Comparison of ENCODE assay signal across 19 cellular contexts in genomic region chr3:189166334-189166733, GRCh38.
"Had no signal": no experiment of that assay in that cellular context is flagged by ENCODE, and none has a peak within 500 bp of the region (broad histone marks: within the 10 kb centered on the region; RNA-seq: fewer than 3 reads in every experiment).

No MANE protein-coding gene starts in this region.

- H3K27ac ChIP-seq: breast epithelium, colonic mucosa, left ventricle myocardium inferior, pancreas, psoas muscle, right atrium auricular region, tibial artery, uterus had no signal

- FAIRE-seq: pancreas had no signal

- ATAC-seq: activated T-helper 17 cell treated with anti-CD3 and anti-CD28 coated beads, Interleukin-2, amount 50 U/mL, for 72 hours; psoas muscle had no signal

- H3K27me3 ChIP-seq: breast epithelium, colonic mucosa, pancreas, right atrium auricular region, tibial artery, uterus had no signal

- H3K4me3 ChIP-seq: breast epithelium, colonic mucosa, left ventricle myocardium inferior, pancreas, psoas muscle, right atrium auricular region, tibial artery, uterus had no signal

- H3K36me3 ChIP-seq: breast epithelium, colonic mucosa, left ventricle myocardium inferior, pancreas, right atrium auricular region, tibial artery, uterus had no signal

- DNase-seq: activated CD8-positive, alpha-beta memory T cell treated with anti-CD3 and anti-CD28 coated beads for 24 hours; activated CD8-positive, alpha-beta memory T cell treated with anti-CD3 and anti-CD28 coated beads, Interleukin-2, amount 50 U/mL, for 4 hours; activated naive CD4-positive, alpha-beta T cell; activated T-cell treated with anti-CD3 and anti-CD28 coated beads, Interleukin-2, amount 50 U/mL, for 24 hours; foreskin melanocyte; left ventricle myocardium inferior; mesenchymal stem cell; nephron progenitor cell; pancreas; psoas muscle; stimulated activated CD4-positive, alpha-beta T cell treated with anti-CD3 and anti-CD28 coated beads, Interleukin-12 subunit alpha, Interleukin-12 subunit beta, amount 100 ng/mL, for 4 hours; substantia nigra; T-helper 9 cell; tibial artery; uterus had no signal
